ENCODE assay signal across 8 cellular contexts in the genomic region with DNA sequence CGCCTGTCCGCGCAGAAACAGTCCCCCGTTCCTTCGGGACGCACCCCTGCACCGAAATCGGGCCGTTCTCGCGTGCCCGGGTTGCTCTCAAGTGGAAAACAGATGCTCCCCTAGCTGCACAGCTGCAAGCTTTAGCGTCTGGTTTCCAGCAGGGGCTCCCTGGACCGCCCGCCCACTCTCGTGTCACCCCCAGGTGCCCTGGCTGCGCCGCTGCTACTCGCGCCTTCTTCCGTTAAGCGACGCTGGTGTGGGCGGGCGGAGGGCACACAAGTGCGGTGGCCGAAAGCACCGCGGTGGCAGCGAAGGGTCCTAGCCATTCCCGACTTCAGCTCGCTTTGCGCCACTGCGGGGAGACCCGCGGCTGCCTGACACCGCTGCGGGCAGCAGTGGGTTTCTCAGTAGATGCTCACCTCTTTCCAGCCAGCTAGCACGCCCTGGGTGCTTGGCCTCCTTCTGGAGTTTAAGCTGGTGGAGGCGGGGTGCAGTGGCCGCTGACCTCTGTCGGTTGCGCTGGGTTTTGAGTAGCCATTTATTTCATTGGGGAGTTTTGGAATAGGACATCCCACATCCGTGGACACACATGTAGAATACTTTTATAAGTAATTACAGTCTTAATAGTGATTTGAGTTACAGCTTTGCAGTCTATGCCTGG. TPM values are rescaled to one million over a fixed set of nuclear protein-coding genes. Genes with fewer than 3 reads are reported as not detected.
DNase-seq lines count a peak whose midpoint lies in the region; ATAC-seq and TF ChIP-seq lines count a peak whose summit lies in the region.

No MANE protein-coding gene starts in this region.

- H3K36me3 Mint-ChIP-seq in activated CD4-positive, alpha-beta memory T cell treated with anti-CD3 and anti-CD28 coated beads, Interleukin-2, amount 10 ng/mL, durations not matched to agents 7 days and 5 days (ENCODE audit: low read depth), result peaks cover 35% of the 10 kb centered on the region

- ATAC-seq in GM18517 (IDR thresholded peaks at IDR 0.05; ENCODE audit: unreplicated experiment), result peak; percentile 65
- peak; percentile 44 for ATAC-seq in HG03039 (IDR thresholded peaks at IDR 0.05; ENCODE audit: unreplicated experiment)

- POLR2A ChIA-PET in AG04449 (lab: Yijun Ruan, JAX), result interaction anchor here (0.6 kb wide), 1 partner anchor 1860 kb away, joined by 3 read pairs; no protein-coding TSS in a partner anchor
- POLR2A ChIA-PET in activated CD4-positive, alpha-beta memory T cell treated with anti-CD3 and anti-CD28 coated beads, Interleukin-2, amount 10 ng/mL, durations not matched to agents 7 days and 5 days (lab: Charles Lee), result interaction anchor here (0.9 to 3.4 kb wide), 16 partner anchors 9 to 614 kb away, joined by 3 to 26 read pairs (median 6); partner anchors contain the start of genes CNDP2, PTGR3, TIMM21 and TSHZ1

- H3K27ac Mint-ChIP-seq in activated CD4-positive, alpha-beta memory T cell treated with anti-CD3 and anti-CD28 coated beads, Interleukin-2, amount 10 ng/mL, durations not matched to agents 7 days and 5 days, result peak overlapping the region; percentile 96

- peak overlapping the region; percentile 93 for H3K4me3 ChIP-seq in AG04449 (ENCODE audit: low read depth, low read length)

- no peaks in the 10 kb centered on the region for H3K27me3 Mint-ChIP-seq in activated CD4-positive, alpha-beta memory T cell treated with anti-CD3 and anti-CD28 coated beads, Interleukin-2, amount 10 ng/mL, durations not matched to agents 7 days and 5 days

- peak; percentile 14 for TF ChIP-seq CTCF in AG04449 (IDR thresholded peaks at IDR 0.05; ENCODE audit: insufficient read depth, low read length, missing control alignments)

- peaks cover 48% of the 10 kb centered on the region for H3K4me1 Mint-ChIP-seq in activated CD4-positive, alpha-beta memory T cell treated with anti-CD3 and anti-CD28 coated beads, Interleukin-2, amount 10 ng/mL, durations not matched to agents 7 days and 5 days

- peak overlapping the region; percentile 90 for H3K4me3 Mint-ChIP-seq in activated CD4-positive, alpha-beta memory T cell treated with anti-CD3 and anti-CD28 coated beads, Interleukin-2, amount 10 ng/mL, durations not matched to agents 7 days and 5 days

- no peak for DNase-seq in AG04449 (ENCODE audit: low read depth, low spot score)
- peak; percentile 10 for DNase-seq in NCI-H2196 treated with DMSO at 0.1 percent for 48 hours (lab: John Stamatoyannopoulos, UW; ENCODE audit: unreplicated experiment)
- peak; percentile 66 for DNase-seq in activated CD4-positive, alpha-beta memory T cell treated with anti-CD3 and anti-CD28 coated beads, Interleukin-2, amount 10 ng/mL, durations not matched to agents 7 days and 5 days
- peak; percentile 58 for DNase-seq in effector CD8-positive, alpha-beta T cell (lab: John Stamatoyannopoulos, UW)
- DNase-seq in midbrain (lab: John Stamatoyannopoulos, UW), result peak; percentile 26
- DNase-seq in stimulated activated CD8-positive, alpha-beta memory T cell treated with anti-CD3 and anti-CD28 coated beads, Interleukin-4, amount 100 ng/mL, for 1 hour (ENCODE audit: low read depth in 2 of 2, low spot score in 1 of 2), result peak; percentile 39 to 46

- CTCF ChIA-PET in AG04449 (lab: Yijun Ruan, JAX), result interaction anchor here (1.1 to 1.7 kb wide), 2 partner anchors 14 to 25 kb away, joined by 3 to 5 read pairs; no protein-coding TSS in a partner anchor
- CTCF ChIA-PET in activated CD4-positive, alpha-beta memory T cell treated with anti-CD3 and anti-CD28 coated beads, Interleukin-2, amount 10 ng/mL, durations not matched to agents 7 days and 5 days (lab: Charles Lee), result interaction anchor here (0.8 to 1.5 kb wide), 3 partner anchors 11 to 612 kb away, joined by 3 to 4 read pairs (median 3); partner anchors contain the start of gene TSHZ1

- no peaks in the 10 kb centered on the region for H3K9me3 Mint-ChIP-seq in activated CD4-positive, alpha-beta memory T cell treated with anti-CD3 and anti-CD28 coated beads, Interleukin-2, amount 10 ng/mL, durations not matched to agents 7 days and 5 days

RNA-seq across cellular contexts. Expression of gene ZNF407, which starts 0.8 kb away (rescaled TPM):
- total RNA-seq in activated CD4-positive, alpha-beta memory T cell treated with anti-CD3 and anti-CD28 coated beads, Interleukin-2, amount 10 ng/mL, durations not matched to agents 7 days and 5 days, result 10 to 100 TPM; 11.7 to 13.4 TPM
